Comparison of ENCODE assay signal across 17 cellular contexts in genomic region chr11:131378931-131379330, GRCh38. TPM values are rescaled to one million over a fixed set of nuclear protein-coding genes. Genes with fewer than 3 reads are reported as not detected.
DNase-seq lines count a peak whose midpoint lies in the region; ATAC-seq and TF ChIP-seq lines count a peak whose summit lies in the region.
"Had no signal": no experiment of that assay in that cellular context is flagged by ENCODE, and none has a peak within 500 bp of the region (broad histone marks: within the 10 kb centered on the region; RNA-seq: fewer than 3 reads in every experiment).

No MANE protein-coding gene starts in this region.

- no peak for TF ChIP-seq CTCF in activated B cell treated with CpG ODN at 0.5 μM for 24 hours (IDR thresholded peaks at IDR 0.05)

- no peaks in the 10 kb centered on the region for H3K36me3 Mint-ChIP-seq in activated B cell treated with CpG ODN at 0.5 μM for 24 hours (ENCODE audit: low read depth)
- H3K36me3 Mint-ChIP-seq in activated T-helper 2 cell treated with anti-CD3 and anti-CD28 coated beads, Interferon-gamma antibody, Interleukin-2, Interleukin-4, amounts not matched to agents 10 μg/mL and 5 μg/mL and 100 μg/mL, durations not matched to agents 14 hours and 24 hours and 36 hours (ENCODE audit: low read depth), result no peaks in the 10 kb centered on the region
- H3K36me3 Mint-ChIP-seq: CD4-positive, alpha-beta memory T cell had no signal

- no peak overlapping the region for H3K27ac Mint-ChIP-seq in activated B cell treated with CpG ODN at 0.5 μM for 24 hours
- H3K27ac Mint-ChIP-seq in activated T-helper 2 cell treated with anti-CD3 and anti-CD28 coated beads, Interferon-gamma antibody, Interleukin-2, Interleukin-4, amounts not matched to agents 10 μg/mL and 5 μg/mL and 100 μg/mL, durations not matched to agents 14 hours and 24 hours and 36 hours, result no peak overlapping the region
- H3K27ac Mint-ChIP-seq: brain; CD4-positive, alpha-beta memory T cell; T-helper 1 cell treated with Interleukin-12 subunit alpha and Interleukin-12 subunit beta and Interleukin-4 antibody, amounts not matched to agents 30 μg/mL and 1 μg/mL, for 36 hours had no signal

- peaks cover 2% of the 10 kb centered on the region for H3K27me3 Mint-ChIP-seq in activated B cell treated with CpG ODN at 0.5 μM for 24 hours
- no peaks in the 10 kb centered on the region for H3K27me3 Mint-ChIP-seq in activated T-helper 2 cell treated with anti-CD3 and anti-CD28 coated beads, Interferon-gamma antibody, Interleukin-2, Interleukin-4, amounts not matched to agents 10 μg/mL and 5 μg/mL and 100 μg/mL, durations not matched to agents 14 hours and 24 hours and 36 hours (ENCODE audit: low read depth)
- H3K27me3 Mint-ChIP-seq: CD4-positive, alpha-beta memory T cell had no signal

- POLR2A ChIA-PET in activated B cell treated with CpG ODN at 0.5 μM for 24 hours (lab: Charles Lee), result no interaction called here

- H3K9me3 Mint-ChIP-seq in activated B cell treated with CpG ODN at 0.5 μM for 24 hours, result no peaks in the 10 kb centered on the region
- no peaks in the 10 kb centered on the region for H3K9me3 Mint-ChIP-seq in activated T-helper 2 cell treated with anti-CD3 and anti-CD28 coated beads, Interferon-gamma antibody, Interleukin-2, Interleukin-4, amounts not matched to agents 10 μg/mL and 5 μg/mL and 100 μg/mL, durations not matched to agents 14 hours and 24 hours and 36 hours
- H3K9me3 Mint-ChIP-seq: T-helper 1 cell treated with Interleukin-12 subunit alpha and Interleukin-12 subunit beta and Interleukin-4 antibody, amounts not matched to agents 30 μg/mL and 1 μg/mL, for 36 hours had no signal

- no peak for DNase-seq in activated B cell treated with CpG ODN at 0.5 μM for 24 hours
- no peak for DNase-seq in activated T-helper 2 cell treated with anti-CD3 and anti-CD28 coated beads, Interferon-gamma antibody, Interleukin-2, Interleukin-4, amounts not matched to agents 10 μg/mL and 5 μg/mL and 100 μg/mL, durations not matched to agents 14 hours and 24 hours and 36 hours (ENCODE audit: low spot score)
- DNase-seq in posterior vena cava (ENCODE audit: low spot score), result no peak
- DNase-seq in kidney tubule cell (ENCODE audit: low spot score), result no peak
- no peak for DNase-seq in putamen (ENCODE audit: low spot score)
- DNase-seq: activated CD4-positive, alpha-beta T cell treated with anti-CD3 and anti-CD28 coated beads, Interleukin-2, amount 50 U/mL, for 1 hour; activated effector memory CD4-positive, alpha-beta T cell treated with Interleukin-2 at 50 U/mL for 16 hours; CD4-positive, alpha-beta memory T cell; head of caudate nucleus; left ventricle myocardium superior; Peyer's patch; testis had no signal

- H3K4me3 Mint-ChIP-seq in activated B cell treated with CpG ODN at 0.5 μM for 24 hours, result no peak overlapping the region
- H3K4me3 Mint-ChIP-seq in activated T-helper 2 cell treated with anti-CD3 and anti-CD28 coated beads, Interferon-gamma antibody, Interleukin-2, Interleukin-4, amounts not matched to agents 10 μg/mL and 5 μg/mL and 100 μg/mL, durations not matched to agents 14 hours and 24 hours and 36 hours (ENCODE audit: low read depth), result no peak overlapping the region
- H3K4me3 Mint-ChIP-seq: brain; CD4-positive, alpha-beta memory T cell; T-helper 1 cell treated with Interleukin-12 subunit alpha and Interleukin-12 subunit beta and Interleukin-4 antibody, amounts not matched to agents 30 μg/mL and 1 μg/mL, for 36 hours had no signal

- CTCF ChIA-PET in activated B cell treated with CpG ODN at 0.5 μM for 24 hours (lab: Charles Lee), result no interaction called here

- peak; percentile 86 for ATAC-seq in GM19025 (IDR thresholded peaks at IDR 0.05; ENCODE audit: low read depth, unreplicated experiment)
- ATAC-seq in GM21737 (IDR thresholded peaks at IDR 0.05; ENCODE audit: unreplicated experiment), result peak; percentile 82
- peak; percentile 89 for ATAC-seq in HG03342 (IDR thresholded peaks at IDR 0.05; ENCODE audit: unreplicated experiment)
- ATAC-seq in activated B cell treated with CpG ODN at 0.5 μM for 24 hours (ENCODE audit: low read depth), result peak; percentile 77
- ATAC-seq: left ventricle myocardium superior had no signal

- intact Hi-C loops in activated B cell treated with CpG ODN at 0.5 μM for 24 hours (cut with micrococcal nuclease) (no loop called here), posterior vena cava (cut with DNase I) (no loop called here)
- intact Hi-C loops in activated T-helper 2 cell treated with anti-CD3 and anti-CD28 coated beads, Interferon-gamma antibody, Interleukin-2, Interleukin-4, amounts not matched to agents 10 μg/mL and 5 μg/mL and 100 μg/mL, durations not matched to agents 14 hours and 24 hours and 36 hours (cut with micrococcal nuclease), result no loop called here

- H3K4me1 Mint-ChIP-seq in activated B cell treated with CpG ODN at 0.5 μM for 24 hours, result peaks cover 2% of the 10 kb centered on the region
- H3K4me1 Mint-ChIP-seq in activated T-helper 2 cell treated with anti-CD3 and anti-CD28 coated beads, Interferon-gamma antibody, Interleukin-2, Interleukin-4, amounts not matched to agents 10 μg/mL and 5 μg/mL and 100 μg/mL, durations not matched to agents 14 hours and 24 hours and 36 hours (ENCODE audit: low read depth), result no peaks in the 10 kb centered on the region
- H3K4me1 Mint-ChIP-seq: brain; CD4-positive, alpha-beta memory T cell had no signal

RNA-seq across cellular contexts. Expression of gene NTM, which starts 8.5 kb away (rescaled TPM):
- not detected in 2 replicates for total RNA-seq in activated B cell treated with CpG ODN at 0.5 μM for 24 hours
- not detected in 2 replicates for total RNA-seq in activated T-helper 2 cell treated with anti-CD3 and anti-CD28 coated beads, Interferon-gamma antibody, Interleukin-2, Interleukin-4, amounts not matched to agents 10 μg/mL and 5 μg/mL and 100 μg/mL, durations not matched to agents 14 hours and 24 hours and 36 hours
- 10 to 100 TPM in 1 of 2 donors, 1 to 10 TPM in 1; 8.2 to 16.1 TPM for total RNA-seq in posterior vena cava
- total RNA-seq: CD4-positive, alpha-beta memory T cell had no signal
